In the genomic region with DNA sequence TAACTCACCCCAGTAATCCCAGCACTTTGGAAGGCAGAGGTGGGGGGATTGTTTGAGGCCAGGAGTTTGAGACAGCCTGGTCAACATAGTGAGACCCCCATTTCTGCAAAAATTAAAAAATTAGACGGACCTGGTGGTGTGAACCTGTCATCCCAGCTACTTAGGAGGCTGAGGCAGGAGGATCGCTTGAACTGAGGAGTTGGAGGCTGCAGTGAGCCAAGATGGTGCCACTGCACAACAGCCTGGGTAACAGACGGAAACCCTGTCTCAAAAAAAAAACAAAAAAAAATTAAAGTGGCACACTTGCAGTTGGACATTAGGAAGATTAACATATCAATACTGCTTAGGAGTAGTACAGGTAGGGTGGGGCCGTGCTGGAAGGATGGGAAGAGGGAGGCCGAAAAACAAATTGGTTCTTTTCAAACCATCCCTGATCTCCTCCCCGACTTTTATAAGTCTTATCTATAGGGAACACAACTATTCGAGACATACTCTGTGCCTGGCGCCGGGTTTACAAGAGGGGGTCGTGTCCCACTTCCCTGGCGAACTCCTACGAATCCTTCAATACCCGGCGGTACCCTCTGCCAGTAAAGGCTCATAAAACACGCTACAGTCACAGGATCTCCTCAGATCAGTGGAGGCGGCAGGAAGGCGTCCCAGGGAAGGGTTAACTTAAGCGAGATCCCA, we compare ENCODE assay signal across 1 cellular context.
TF ChIP-seq lines count a peak whose summit lies in the region.

No MANE protein-coding gene starts in this region.

TF ChIP-seq in WTC11, 78 proteins besides CTCF, POLR2A, EP300 and RAD21 (continued from another document):
- TF ChIP-seq ATF6 (CRISPR knock-in tag; IDR thresholded peaks at IDR 0.05) (no peak), ZMAT4 (CRISPR knock-in tag; IDR thresholded peaks at IDR 0.05) (no peak), CBFB (CRISPR knock-in tag; IDR thresholded peaks at IDR 0.05; ENCODE audit: low read depth) (no peak)
TF ChIP-seq in WTC11: peak in this region for 0.
